29 cellular contexts compared by ENCODE assay signal in genomic region chr11:2846470-2846869, GRCh38.
"Had no signal": no experiment of that assay in that cellular context is flagged by ENCODE, and none has a peak within 500 bp of the region (broad histone marks: within the 10 kb centered on the region; RNA-seq: fewer than 3 reads in every experiment).

No MANE protein-coding gene starts in this region.

- H3K27me3 ChIP-seq: esophagus muscularis mucosa, gastroesophageal sphincter, heart left ventricle, hepatocyte, pancreas, right lobe of liver, stomach, thyroid gland had no signal

- H3K36me3 Mint-ChIP-seq: mesothelial cell of epicardium; naive B cell; natural killer cell treated with Interleukin-12 subunit alpha and Interleukin-12 subunit beta and Interleukin-15 and Interleukin-18, amount 100 ng/mL, for 72 hours; stimulated activated effector memory CD8-positive, alpha-beta T cell treated with anti-CD3 and anti-CD28 coated beads, Interleukin-12 subunit alpha, Interleukin-12 subunit beta, amount 100 ng/mL, for 72 hours; type B pancreatic cell had no signal

- H3K36me3 ChIP-seq: gastroesophageal sphincter, heart left ventricle, pancreas, right lobe of liver, thyroid gland had no signal

- H3K27me3 Mint-ChIP-seq: memory B cell; naive B cell; natural killer cell treated with Interleukin-12 subunit alpha and Interleukin-12 subunit beta and Interleukin-15 and Interleukin-18, amount 100 ng/mL, for 72 hours; type B pancreatic cell had no signal

- H3K9me3 ChIP-seq: esophagus muscularis mucosa, gastroesophageal sphincter, heart left ventricle, mucosa of descending colon, pancreas, right lobe of liver, stomach, thyroid gland had no signal

- H3K9me3 Mint-ChIP-seq: memory B cell; mesothelial cell of epicardium; naive B cell; natural killer cell treated with Interleukin-12 subunit alpha and Interleukin-12 subunit beta and Interleukin-15 and Interleukin-18, amount 100 ng/mL, for 72 hours; stimulated activated effector memory CD8-positive, alpha-beta T cell treated with anti-CD3 and anti-CD28 coated beads, Interleukin-12 subunit alpha, Interleukin-12 subunit beta, amount 100 ng/mL, for 72 hours; type B pancreatic cell had no signal

- H3K4me2 ChIP-seq: hepatocyte had no signal

- H3K79me2 ChIP-seq: hepatocyte had no signal

- FAIRE-seq: endothelial cell of umbilical vein, kidney, pancreas, small intestine had no signal

- ATAC-seq: gastroesophageal sphincter; heart left ventricle; left lobe of liver; mucosa of descending colon; pancreas; right lobe of liver; stimulated activated effector memory CD8-positive, alpha-beta T cell treated with anti-CD3 and anti-CD28 coated beads, Interleukin-12 subunit alpha, Interleukin-12 subunit beta, amount 100 ng/mL, for 72 hours had no signal

- H3K27ac ChIP-seq: coronary artery, esophagus muscularis mucosa, foreskin keratinocyte, gastroesophageal sphincter, heart left ventricle, hepatocyte, pancreas, right lobe of liver, stomach, thyroid gland had no signal

- H2AFZ ChIP-seq: hepatocyte had no signal

- H3K27ac Mint-ChIP-seq: memory B cell; natural killer cell treated with Interleukin-12 subunit alpha and Interleukin-12 subunit beta and Interleukin-15 and Interleukin-18, amount 100 ng/mL, for 72 hours; progenitor cell of endocrine pancreas; stimulated activated effector memory CD8-positive, alpha-beta T cell treated with anti-CD3 and anti-CD28 coated beads, Interleukin-12 subunit alpha, Interleukin-12 subunit beta, amount 100 ng/mL, for 72 hours; type B pancreatic cell had no signal

- H3K4me3 ChIP-seq: coronary artery, esophagus muscularis mucosa, gastroesophageal sphincter, heart left ventricle, hepatocyte, lung, mucosa of descending colon, pancreas, right lobe of liver, stomach, thyroid gland had no signal

- H3K4me1 ChIP-seq: esophagus muscularis mucosa, foreskin keratinocyte, gastroesophageal sphincter, heart left ventricle, pancreas, right lobe of liver, stomach had no signal

- H3K4me3 Mint-ChIP-seq: memory B cell; mesothelial cell of epicardium; natural killer cell treated with Interleukin-12 subunit alpha and Interleukin-12 subunit beta and Interleukin-15 and Interleukin-18, amount 100 ng/mL, for 72 hours; stimulated activated effector memory CD8-positive, alpha-beta T cell treated with anti-CD3 and anti-CD28 coated beads, Interleukin-12 subunit alpha, Interleukin-12 subunit beta, amount 100 ng/mL, for 72 hours; type B pancreatic cell had no signal

- DNase-seq: dermis blood vessel endothelial cell; effector memory CD4-positive, alpha-beta T cell; heart left ventricle; kidney; mucosa of descending colon; naive B cell; occipital lobe; pancreas; right lobe of liver; small intestine; stimulated activated CD4-positive, alpha-beta T cell treated with anti-CD3 and anti-CD28 coated beads, Interleukin-2, amount 100 ng/mL, for 24 hours; stimulated activated CD4-positive, alpha-beta T cell treated with anti-CD3 and anti-CD28 coated beads, Interleukin-4, amount 100 ng/mL, for 24 hours; stimulated activated naive CD4-positive, alpha-beta T cell treated with Interleukin-2 at 50 U/mL for 16 hours; stomach; thyroid gland had no signal

- H3K4me1 Mint-ChIP-seq: memory B cell; stimulated activated effector memory CD8-positive, alpha-beta T cell treated with anti-CD3 and anti-CD28 coated beads, Interleukin-12 subunit alpha, Interleukin-12 subunit beta, amount 100 ng/mL, for 72 hours had no signal
